1 cellular context compared by ENCODE assay signal in the genomic region with DNA sequence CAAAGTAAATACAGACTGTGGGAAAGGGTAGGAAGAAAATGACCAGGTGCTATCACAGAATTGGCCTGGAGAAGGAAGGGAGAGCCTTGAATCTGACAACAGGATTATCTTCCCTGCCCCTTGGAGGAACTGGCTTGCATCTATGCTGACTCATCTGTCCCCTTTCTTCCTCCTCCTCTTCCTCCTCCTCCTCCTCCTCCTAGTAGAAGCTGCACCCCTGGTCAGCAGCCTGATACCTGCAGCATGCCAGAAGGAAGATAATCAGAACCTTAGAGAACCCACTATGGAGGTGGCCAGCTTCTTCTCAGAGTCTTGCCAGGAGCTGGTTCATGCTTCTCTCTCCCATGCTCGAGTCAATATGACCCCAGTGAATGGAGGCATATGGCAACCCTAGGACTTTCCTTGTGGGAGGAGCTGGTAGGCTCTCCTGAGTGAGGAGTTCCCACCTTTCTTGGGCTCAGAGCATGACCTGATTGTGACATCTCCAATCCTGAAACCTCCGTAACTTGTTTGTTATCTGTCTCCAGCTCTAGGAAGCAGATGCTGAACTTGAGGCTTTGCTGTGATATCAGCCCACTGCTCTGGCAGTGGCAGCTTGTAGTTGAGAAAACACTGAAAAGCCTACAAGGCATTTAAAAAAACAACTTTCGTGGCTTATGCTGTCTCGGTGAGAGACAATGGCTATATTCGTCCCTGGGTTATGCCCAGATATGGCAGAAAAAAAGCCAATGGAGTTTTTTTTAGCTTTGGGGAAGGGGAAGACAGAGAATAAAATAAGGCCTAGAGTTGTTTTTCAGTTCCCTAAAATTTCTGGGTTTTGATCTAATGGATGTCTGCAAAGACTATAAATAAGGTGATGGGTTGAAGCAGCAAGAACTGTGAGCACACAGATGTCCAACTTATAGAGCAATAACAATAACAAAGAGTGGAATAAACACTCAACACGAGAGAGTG.
A peak's percentile ranks its signal among the peaks of the same experiment; 100 is the strongest.
TF ChIP-seq lines count a peak whose summit lies in the region.

No MANE protein-coding gene starts in this region.

TF ChIP-seq in GM12878, 131 proteins besides CTCF, POLR2A, EP300 and RAD21 (continued from another document):
- TF ChIP-seq E2F8 (IDR thresholded peaks at IDR 0.05; ENCODE audit: low read depth, partially characterized antibody) = no peak
- TF ChIP-seq SPI1 (IDR thresholded peaks at IDR 0.05; ENCODE audit: borderline replicate concordance, insufficient read depth, low read depth, low read length) = peak; percentile 67
- TF ChIP-seq NFIC (IDR thresholded peaks at IDR 0.05; ENCODE audit: low read depth, low read length) = 0 out of 2 replicates have a peak, but pooled peaks have one; percentile 25
- TF ChIP-seq SRF (IDR thresholded peaks at IDR 0.05; ENCODE audit: low read depth in 2 of 2, low read length in 2 of 2) = peak in 1 of 2 experiments; percentile 76; a peak in 1 of 4 replicates
